Comparison of ENCODE assay signal across 1 cellular context in the genomic region with DNA sequence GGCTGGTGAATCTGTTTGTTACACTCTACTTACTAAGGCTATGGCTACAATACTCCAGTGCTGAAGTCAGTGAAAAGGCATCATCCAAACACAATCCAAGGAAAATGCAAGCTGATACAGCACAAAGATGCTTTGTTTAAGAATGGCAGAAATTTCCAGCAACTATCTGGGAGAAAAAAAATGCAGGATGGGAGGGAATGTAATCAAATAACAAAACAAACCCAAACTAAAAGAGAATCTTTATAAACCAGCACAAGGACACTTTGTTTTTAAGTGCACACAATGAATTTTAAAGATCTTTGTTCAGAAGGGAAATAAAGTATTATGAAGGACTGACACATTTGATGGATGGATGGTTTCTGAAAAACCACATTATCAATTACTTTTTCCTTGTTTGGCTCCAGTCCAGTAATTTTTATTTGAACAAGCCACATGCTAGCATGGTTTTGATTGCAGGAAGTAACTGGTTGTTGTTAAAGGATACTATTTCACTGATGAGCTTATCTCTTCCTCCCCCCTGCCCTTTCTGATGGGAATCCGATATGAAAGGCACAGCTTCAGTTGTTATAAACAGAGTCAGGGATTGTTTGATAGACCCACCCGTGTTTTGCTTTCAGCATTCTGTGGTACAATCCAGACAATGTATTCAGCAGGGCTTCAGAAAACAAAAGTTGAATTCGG.
TF ChIP-seq lines count a peak whose summit lies in the region.

No MANE protein-coding gene starts in this region.

TF ChIP-seq in HEK293, 187 proteins besides CTCF, POLR2A, EP300 and RAD21 (continued from another document and continues in another):
- TF ChIP-seq PRDM10 (tag by site-specific recombination; IDR thresholded peaks at IDR 0.05) (peak; percentile 59; the same call in 1 of the 2 replicates), SALL2 (tag by site-specific recombination; IDR thresholded peaks at IDR 0.05; ENCODE audit: borderline replicate concordance) (no peak), ZSCAN30 (tag by site-specific recombination; IDR thresholded peaks at IDR 0.05) (no peak), ZNF624 (tag by site-specific recombination; IDR thresholded peaks at IDR 0.05) (no peak), ZNF621 (tag by site-specific recombination; IDR thresholded peaks at IDR 0.05) (no peak), KLF16 (tag by site-specific recombination; IDR thresholded peaks at IDR 0.05) (no peak), IKZF3 (tag by site-specific recombination; IDR thresholded peaks at IDR 0.05) (no peak), ZNF24 (tag by site-specific recombination; IDR thresholded peaks at IDR 0.05) (no peak), ZNF23 (tag by site-specific recombination; IDR thresholded peaks at IDR 0.05; ENCODE audit: borderline replicate concordance) (no peak), ZNF560 (tag by site-specific recombination; IDR thresholded peaks at IDR 0.05; ENCODE audit: borderline replicate concordance) (no peak), ZFP37 (tag by site-specific recombination; IDR thresholded peaks at IDR 0.05) (no peak), ZNF354C (tag by site-specific recombination; IDR thresholded peaks at IDR 0.05; ENCODE audit: borderline replicate concordance, low read depth) (no peak), ZNF404 (tag by site-specific recombination; IDR thresholded peaks at IDR 0.05) (no peak), ZNF791 (tag by site-specific recombination; IDR thresholded peaks at IDR 0.05) (no peak), ZNF704 (tag by site-specific recombination; IDR thresholded peaks at IDR 0.05) (no peak), REST (tag by site-specific recombination; IDR thresholded peaks at IDR 0.05) (no peak), ZBTB17 (tag by site-specific recombination; IDR thresholded peaks at IDR 0.05) (0 out of 2 replicates have a peak, but pooled peaks have one; percentile 27), ZNF423 (tag by site-specific recombination; IDR thresholded peaks at IDR 0.05) (no peak), ZNF155 (tag by site-specific recombination; IDR thresholded peaks at IDR 0.05) (no peak), SCRT2 (tag by site-specific recombination; IDR thresholded peaks at IDR 0.05) (no peak), ZNF184 (tag by site-specific recombination; IDR thresholded peaks at IDR 0.05) (no peak), KLF7 (tag by site-specific recombination; IDR thresholded peaks at IDR 0.05; ENCODE audit: borderline replicate concordance) (no peak), ZNF202 (tag by site-specific recombination; IDR thresholded peaks at IDR 0.05; ENCODE audit: borderline replicate concordance) (no peak), ATF2 (tag by site-specific recombination; IDR thresholded peaks at IDR 0.05; ENCODE audit: low read depth) (no peak), ZNF175 (tag by site-specific recombination; IDR thresholded peaks at IDR 0.05) (no peak), ZEB2 (tag by site-specific recombination; IDR thresholded peaks at IDR 0.05) (no peak), ZNF701 (tag by site-specific recombination; IDR thresholded peaks at IDR 0.05) (no peak)
- TF ChIP-seq, protein P1, sequence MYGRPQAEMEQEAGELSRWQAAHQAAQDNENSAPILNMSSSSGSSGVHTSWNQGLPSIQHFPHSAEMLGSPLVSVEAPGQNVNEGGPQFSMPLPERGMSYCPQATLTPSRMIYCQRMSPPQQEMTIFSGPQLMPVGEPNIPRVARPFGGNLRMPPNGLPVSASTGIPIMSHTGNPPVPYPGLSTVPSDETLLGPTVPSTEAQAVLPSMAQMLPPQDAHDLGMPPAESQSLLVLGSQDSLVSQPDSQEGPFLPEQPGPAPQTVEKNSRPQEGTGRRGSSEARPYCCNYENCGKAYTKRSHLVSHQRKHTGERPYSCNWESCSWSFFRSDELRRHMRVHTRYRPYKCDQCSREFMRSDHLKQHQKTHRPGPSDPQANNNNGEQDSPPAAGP (tag by site-specific recombination; IDR thresholded peaks at IDR 0.05): no peak
- TF ChIP-seq, protein P2, sequence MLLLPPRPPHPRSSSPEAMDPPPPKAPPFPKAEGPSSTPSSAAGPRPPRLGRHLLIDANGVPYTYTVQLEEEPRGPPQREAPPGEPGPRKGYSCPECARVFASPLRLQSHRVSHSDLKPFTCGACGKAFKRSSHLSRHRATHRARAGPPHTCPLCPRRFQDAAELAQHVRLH (tag by site-specific recombination; IDR thresholded peaks at IDR 0.05): no peak
- TF ChIP-seq, protein P3, sequence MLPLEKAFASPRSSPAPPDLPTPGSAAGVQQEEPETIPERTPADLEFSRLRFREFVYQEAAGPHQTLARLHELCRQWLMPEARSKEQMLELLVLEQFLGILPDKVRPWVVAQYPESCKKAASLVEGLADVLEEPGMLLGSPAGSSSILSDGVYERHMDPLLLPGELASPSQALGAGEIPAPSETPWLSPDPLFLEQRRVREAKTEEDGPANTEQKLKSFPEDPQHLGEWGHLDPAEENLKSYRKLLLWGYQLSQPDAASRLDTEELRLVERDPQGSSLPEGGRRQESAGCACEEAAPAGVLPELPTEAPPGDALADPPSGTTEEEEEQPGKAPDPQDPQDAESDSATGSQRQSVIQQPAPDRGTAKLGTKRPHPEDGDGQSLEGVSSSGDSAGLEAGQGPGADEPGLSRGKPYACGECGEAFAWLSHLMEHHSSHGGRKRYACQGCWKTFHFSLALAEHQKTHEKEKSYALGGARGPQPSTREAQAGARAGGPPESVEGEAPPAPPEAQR (tag by site-specific recombination; IDR thresholded peaks at IDR 0.05): no peak
- TF ChIP-seq, protein P4, sequence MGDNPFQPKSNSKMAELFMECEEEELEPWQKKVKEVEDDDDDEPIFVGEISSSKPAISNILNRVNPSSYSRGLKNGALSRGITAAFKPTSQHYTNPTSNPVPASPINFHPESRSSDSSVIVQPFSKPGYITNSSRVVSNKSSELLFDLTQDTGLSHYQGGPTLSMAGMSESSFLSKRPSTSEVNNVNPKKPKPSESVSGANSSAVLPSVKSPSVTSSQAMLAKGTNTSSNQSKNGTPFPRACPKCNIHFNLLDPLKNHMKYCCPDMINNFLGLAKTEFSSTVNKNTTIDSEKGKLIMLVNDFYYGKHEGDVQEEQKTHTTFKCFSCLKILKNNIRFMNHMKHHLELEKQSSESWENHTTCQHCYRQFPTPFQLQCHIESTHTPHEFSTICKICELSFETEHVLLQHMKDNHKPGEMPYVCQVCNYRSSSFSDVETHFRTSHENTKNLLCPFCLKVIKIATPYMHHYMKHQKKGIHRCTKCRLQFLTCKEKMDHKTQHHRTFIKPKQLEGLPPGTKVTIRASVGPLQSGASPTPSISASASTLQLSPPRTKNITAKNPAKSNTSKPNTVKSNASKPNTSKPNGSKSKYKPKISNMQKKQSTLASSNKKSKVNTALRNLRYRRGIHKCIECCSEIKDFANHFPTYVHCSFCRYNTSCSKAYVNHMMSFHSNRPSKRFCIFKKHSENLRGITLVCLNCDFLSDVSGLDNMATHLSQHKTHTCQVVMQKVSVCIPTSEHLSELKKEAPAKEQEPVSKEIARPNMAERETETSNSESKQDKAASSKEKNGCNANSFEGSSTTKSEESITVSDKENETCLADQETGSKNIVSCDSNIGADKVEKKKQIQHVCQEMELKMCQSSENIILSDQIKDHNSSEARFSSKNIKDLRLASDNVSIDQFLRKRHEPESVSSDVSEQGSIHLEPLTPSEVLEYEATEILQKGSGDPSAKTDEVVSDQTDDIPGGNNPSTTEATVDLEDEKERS (tag by site-specific recombination; IDR thresholded peaks at IDR 0.05): no peak
- TF ChIP-seq, protein P5, sequence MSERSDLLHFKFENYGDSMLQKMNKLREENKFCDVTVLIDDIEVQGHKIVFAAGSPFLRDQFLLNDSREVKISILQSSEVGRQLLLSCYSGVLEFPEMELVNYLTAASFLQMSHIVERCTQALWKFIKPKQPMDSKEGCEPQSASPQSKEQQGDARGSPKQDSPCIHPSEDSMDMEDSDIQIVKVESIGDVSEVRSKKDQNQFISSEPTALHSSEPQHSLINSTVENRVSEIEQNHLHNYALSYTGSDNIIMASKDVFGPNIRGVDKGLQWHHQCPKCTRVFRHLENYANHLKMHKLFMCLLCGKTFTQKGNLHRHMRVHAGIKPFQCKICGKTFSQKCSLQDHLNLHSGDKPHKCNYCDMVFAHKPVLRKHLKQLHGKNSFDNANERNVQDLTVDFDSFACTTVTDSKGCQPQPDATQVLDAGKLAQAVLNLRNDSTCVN (tag by site-specific recombination; optimal IDR thresholded peaks at IDR 0.05): no peak
- TF ChIP-seq, protein P6, sequence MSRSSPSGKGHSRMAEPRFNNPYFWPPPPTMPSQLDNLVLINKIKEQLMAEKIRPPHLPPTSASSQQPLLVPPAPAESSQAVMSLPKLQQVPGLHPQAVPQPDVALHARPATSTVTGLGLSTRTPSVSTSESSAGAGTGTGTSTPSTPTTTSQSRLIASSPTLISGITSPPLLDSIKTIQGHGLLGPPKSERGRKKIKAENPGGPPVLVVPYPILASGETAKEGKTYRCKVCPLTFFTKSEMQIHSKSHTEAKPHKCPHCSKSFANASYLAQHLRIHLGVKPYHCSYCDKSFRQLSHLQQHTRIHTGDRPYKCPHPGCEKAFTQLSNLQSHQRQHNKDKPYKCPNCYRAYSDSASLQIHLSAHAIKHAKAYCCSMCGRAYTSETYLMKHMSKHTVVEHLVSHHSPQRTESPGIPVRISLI (tag by site-specific recombination; IDR thresholded peaks at IDR 0.05): no peak
- TF ChIP-seq, protein P7, sequence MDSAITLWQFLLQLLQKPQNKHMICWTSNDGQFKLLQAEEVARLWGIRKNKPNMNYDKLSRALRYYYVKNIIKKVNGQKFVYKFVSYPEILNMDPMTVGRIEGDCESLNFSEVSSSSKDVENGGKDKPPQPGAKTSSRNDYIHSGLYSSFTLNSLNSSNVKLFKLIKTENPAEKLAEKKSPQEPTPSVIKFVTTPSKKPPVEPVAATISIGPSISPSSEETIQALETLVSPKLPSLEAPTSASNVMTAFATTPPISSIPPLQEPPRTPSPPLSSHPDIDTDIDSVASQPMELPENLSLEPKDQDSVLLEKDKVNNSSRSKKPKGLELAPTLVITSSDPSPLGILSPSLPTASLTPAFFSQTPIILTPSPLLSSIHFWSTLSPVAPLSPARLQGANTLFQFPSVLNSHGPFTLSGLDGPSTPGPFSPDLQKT (IDR thresholded peaks at IDR 0.05; ENCODE audit: borderline replicate concordance, low read depth, low read length): peak; percentile 67
